ENCODE assay signal across 17 cellular contexts in genomic region chr14:55850803-55851202, GRCh38.
DNase-seq lines count a peak whose midpoint lies in the region; TF ChIP-seq lines count a peak whose summit lies in the region.
"Had no signal": no experiment of that assay in that cellular context is flagged by ENCODE, and none has a peak within 500 bp of the region (broad histone marks: within the 10 kb centered on the region; RNA-seq: fewer than 3 reads in every experiment).

No MANE protein-coding gene starts in this region.

- H3K36me3 ChIP-seq in A673 (ENCODE audit: insufficient read depth, low read length, poor library complexity, severe bottlenecking), result no peaks in the 10 kb centered on the region
- H3K36me3 ChIP-seq: esophagus squamous epithelium, neutrophil, uterus had no signal

- DNase-seq in A673 (ENCODE audit: low spot score) (peak; percentile 73), HFF-Myc (ENCODE audit: extremely low read depth, low read depth) (peak; percentile 17), astrocyte of the hippocampus (ENCODE audit: low read depth, low spot score) (peak; percentile 48), foreskin fibroblast (peak; percentile 65 to 86), dorsolateral prefrontal cortex (no peak), SKM-1 treated with dmso at 0.1 percent for 144 hours (lab: John Stamatoyannopoulos, UW; ENCODE audit: unreplicated experiment) (no peak)
- DNase-seq in activated CD4-positive, alpha-beta memory T cell treated with anti-CD3 and anti-CD28 coated beads for 36 hours, result no peak
- DNase-seq in activated CD4-positive, alpha-beta memory T cell treated with anti-CD3 and anti-CD28 coated beads, Interleukin-2, amount 10 ng/mL, durations not matched to agents 7 days and 5 days, result no peak
- DNase-seq: activated CD4-positive, CD25-positive, alpha-beta regulatory T cell treated with anti-CD3 and anti-CD28 coated beads, Interleukin-2, amount 50 U/mL, for 72 hours; esophagus squamous epithelium; KG1; OCI-M1; stimulated activated naive CD8-positive, alpha-beta T cell treated with anti-CD3 and anti-CD28 coated beads, Interleukin-15, amount 100 ng/mL, for 72 hours; uterus had no signal

- no TSS peak for BruUV-seq in A673 (replicated peaks; lab: Mats Ljungman, UMichigan)

- no peaks in the 10 kb centered on the region for H3K9me3 ChIP-seq in A673 (ENCODE audit: low read depth, low read length, poor library complexity, severe bottlenecking)
- H3K9me3 ChIP-seq: esophagus squamous epithelium, neutrophil, uterus had no signal

- no peak for TF ChIP-seq CTCF in A673 (conservative IDR thresholded peaks at IDR 0.05; ENCODE audit: low read depth, low read length)
- TF ChIP-seq CTCF in HFF-Myc (IDR thresholded peaks at IDR 0.05; ENCODE audit: low read depth, low read length, missing control alignments), result no peak
- TF ChIP-seq CTCF in foreskin fibroblast (IDR thresholded peaks at IDR 0.05; ENCODE audit: low read depth, low read length), result no peak
- TF ChIP-seq CTCF in dorsolateral prefrontal cortex (IDR thresholded peaks at IDR 0.05 in 54 of 56, conservative IDR thresholded peaks at IDR 0.05 in 2 of 56; ENCODE audit: low read depth in 1 of 56, partially characterized antibody in 56 of 56), result no peak

- H3K27me3 Mint-ChIP-seq in activated CD4-positive, alpha-beta memory T cell treated with anti-CD3 and anti-CD28 coated beads for 36 hours, result no peaks in the 10 kb centered on the region
- peaks cover 5% of the 10 kb centered on the region for H3K27me3 Mint-ChIP-seq in activated CD4-positive, alpha-beta memory T cell treated with anti-CD3 and anti-CD28 coated beads, Interleukin-2, amount 10 ng/mL, durations not matched to agents 7 days and 5 days

- CTCF ChIA-PET in A673 (lab: Charles Lee), result no interaction called here
- CTCF ChIA-PET in activated CD4-positive, alpha-beta memory T cell treated with anti-CD3 and anti-CD28 coated beads for 36 hours (lab: Charles Lee), result no interaction called here
- CTCF ChIA-PET in activated CD4-positive, alpha-beta memory T cell treated with anti-CD3 and anti-CD28 coated beads, Interleukin-2, amount 10 ng/mL, durations not matched to agents 7 days and 5 days (lab: Charles Lee), result no interaction called here

- H3K4me3 ChIP-seq in A673 (ENCODE audit: low read depth, low read length, poor library complexity, severe bottlenecking) (no peak overlapping the region), HFF-Myc (replicated peaks; ENCODE audit: low read depth, low read length) (no peak overlapping the region), foreskin fibroblast (ENCODE audit: low read depth in 1 of 2, low read length in 2 of 2) (no peak overlapping the region), dorsolateral prefrontal cortex (no peak overlapping the region)
- H3K4me3 ChIP-seq: coronary artery, esophagus squamous epithelium, uterus had no signal

- intact Hi-C loops in A673 (cut with micrococcal nuclease; ENCODE audit: unreplicated experiment) (no loop called here), dorsolateral prefrontal cortex (cut with DNase I) (no loop called here)
- intact Hi-C loops in activated CD4-positive, alpha-beta memory T cell treated with anti-CD3 and anti-CD28 coated beads for 36 hours (cut with micrococcal nuclease), result no loop called here

- H3K4me3 Mint-ChIP-seq in activated CD4-positive, alpha-beta memory T cell treated with anti-CD3 and anti-CD28 coated beads for 36 hours, result no peak overlapping the region
- no peak overlapping the region for H3K4me3 Mint-ChIP-seq in activated CD4-positive, alpha-beta memory T cell treated with anti-CD3 and anti-CD28 coated beads, Interleukin-2, amount 10 ng/mL, durations not matched to agents 7 days and 5 days
- H3K4me3 Mint-ChIP-seq: stimulated activated naive CD8-positive, alpha-beta T cell treated with anti-CD3 and anti-CD28 coated beads, Interleukin-15, amount 100 ng/mL, for 72 hours; T-helper 1 cell treated with Interleukin-12 subunit alpha and Interleukin-12 subunit beta and Interleukin-4 antibody, amounts not matched to agents 30 μg/mL and 1 μg/mL, for 36 hours had no signal

- no peaks in the 10 kb centered on the region for H3K9me3 Mint-ChIP-seq in activated CD4-positive, alpha-beta memory T cell treated with anti-CD3 and anti-CD28 coated beads for 36 hours
- peaks cover 3% of the 10 kb centered on the region for H3K9me3 Mint-ChIP-seq in activated CD4-positive, alpha-beta memory T cell treated with anti-CD3 and anti-CD28 coated beads, Interleukin-2, amount 10 ng/mL, durations not matched to agents 7 days and 5 days
- H3K9me3 Mint-ChIP-seq: stimulated activated naive CD8-positive, alpha-beta T cell treated with anti-CD3 and anti-CD28 coated beads, Interleukin-15, amount 100 ng/mL, for 72 hours; T-helper 1 cell treated with Interleukin-12 subunit alpha and Interleukin-12 subunit beta and Interleukin-4 antibody, amounts not matched to agents 30 μg/mL and 1 μg/mL, for 36 hours had no signal

- POLR2A ChIA-PET in A673 (lab: Charles Lee; ENCODE audit: low non-redundant PET), result no interaction called here
- POLR2A ChIA-PET in activated CD4-positive, alpha-beta memory T cell treated with anti-CD3 and anti-CD28 coated beads for 36 hours (lab: Charles Lee), result no interaction called here
- POLR2A ChIA-PET in activated CD4-positive, alpha-beta memory T cell treated with anti-CD3 and anti-CD28 coated beads, Interleukin-2, amount 10 ng/mL, durations not matched to agents 7 days and 5 days (lab: Charles Lee), result no interaction called here

- no peaks in the 10 kb centered on the region for H3K4me1 Mint-ChIP-seq in activated CD4-positive, alpha-beta memory T cell treated with anti-CD3 and anti-CD28 coated beads for 36 hours (ENCODE audit: low read depth)
- no peaks in the 10 kb centered on the region for H3K4me1 Mint-ChIP-seq in activated CD4-positive, alpha-beta memory T cell treated with anti-CD3 and anti-CD28 coated beads, Interleukin-2, amount 10 ng/mL, durations not matched to agents 7 days and 5 days
- H3K4me1 Mint-ChIP-seq: stimulated activated naive CD8-positive, alpha-beta T cell treated with anti-CD3 and anti-CD28 coated beads, Interleukin-15, amount 100 ng/mL, for 72 hours had no signal

- peaks cover 15% of the 10 kb centered on the region for H3K4me1 ChIP-seq in A673 (ENCODE audit: insufficient read depth, low read length, poor library complexity, severe bottlenecking)
- H3K4me1 ChIP-seq: uterus had no signal

- no peak overlapping the region for H3K27ac Mint-ChIP-seq in activated CD4-positive, alpha-beta memory T cell treated with anti-CD3 and anti-CD28 coated beads for 36 hours
- no peak overlapping the region for H3K27ac Mint-ChIP-seq in activated CD4-positive, alpha-beta memory T cell treated with anti-CD3 and anti-CD28 coated beads, Interleukin-2, amount 10 ng/mL, durations not matched to agents 7 days and 5 days
- H3K27ac Mint-ChIP-seq: stimulated activated naive CD8-positive, alpha-beta T cell treated with anti-CD3 and anti-CD28 coated beads, Interleukin-15, amount 100 ng/mL, for 72 hours; T-helper 1 cell treated with Interleukin-12 subunit alpha and Interleukin-12 subunit beta and Interleukin-4 antibody, amounts not matched to agents 30 μg/mL and 1 μg/mL, for 36 hours had no signal

- no peak overlapping the region for H3K27ac ChIP-seq in A673 (ENCODE audit: low read depth, low read length, poor library complexity, severe bottlenecking)
- no peak overlapping the region for H3K27ac ChIP-seq in dorsolateral prefrontal cortex
- H3K27ac ChIP-seq: neutrophil, uterus had no signal

- H3K36me3 Mint-ChIP-seq in activated CD4-positive, alpha-beta memory T cell treated with anti-CD3 and anti-CD28 coated beads for 36 hours, result no peaks in the 10 kb centered on the region
- no peaks in the 10 kb centered on the region for H3K36me3 Mint-ChIP-seq in activated CD4-positive, alpha-beta memory T cell treated with anti-CD3 and anti-CD28 coated beads, Interleukin-2, amount 10 ng/mL, durations not matched to agents 7 days and 5 days (ENCODE audit: low read depth)

- H3K27me3 ChIP-seq in A673 (replicated peaks; ENCODE audit: insufficient read depth, low read depth, low read length, poor library complexity) (no peaks in the 10 kb centered on the region), dorsolateral prefrontal cortex (no peaks in the 10 kb centered on the region)
- H3K27me3 ChIP-seq: esophagus squamous epithelium, neutrophil, uterus had no signal

Comparison
In these comparisons a context has a peak if more than half of its experiments do, and no peak if none do; other contexts are left out.
1. DNase-seq: peak in A673 (single experiment), HFF-Myc (single experiment), astrocyte of the hippocampus (single experiment) and foreskin fibroblast (2 of 2); none in dorsolateral prefrontal cortex (0 of 10), SKM-1 treated with dmso at 0.1 percent for 144 hours (single experiment), activated CD4-positive, alpha-beta memory T cell treated with anti-CD3 and anti-CD28 coated beads for 36 hours (single experiment) and activated CD4-positive, alpha-beta memory T cell treated with anti-CD3 and anti-CD28 coated beads, Interleukin-2, amount 10 ng/mL, durations not matched to agents 7 days and 5 days (single experiment).